ENCODE assay signal across 10 cellular contexts in genomic region chr1:94928293-94928939, GRCh38. TPM values are rescaled to one million over a fixed set of nuclear protein-coding genes. Genes with fewer than 3 reads are reported as not detected.
DNase-seq lines count a peak whose midpoint lies in the region; ATAC-seq and TF ChIP-seq lines count a peak whose summit lies in the region.
"Had no signal": no experiment of that assay in that cellular context is flagged by ENCODE, and none has a peak within 500 bp of the region (broad histone marks: within the 10 kb centered on the region; RNA-seq: fewer than 3 reads in every experiment).

No MANE protein-coding gene starts in this region.

- ATAC-seq in left ventricle myocardium superior (no peak), HG03469 (IDR thresholded peaks at IDR 0.05; ENCODE audit: unreplicated experiment) (no peak)

- peak overlapping the region; percentile 97 to 99 for H3K27ac ChIP-seq in right atrium auricular region

- peaks cover 0 to 51% of the 10 kb centered on the region in 2 donors for H3K4me1 ChIP-seq in right atrium auricular region

- H3K9me3 ChIP-seq in right atrium auricular region: no peaks in the 10 kb centered on the region

- H3K36me3 Mint-ChIP-seq in nephron progenitor cell (ENCODE audit: low read depth): peaks cover 30% of the 10 kb centered on the region

- DNase-seq in right atrium auricular region (ENCODE audit: low spot score) (no peak), left ventricle myocardium superior (no peak), epithelial cell of proximal tubule (ENCODE audit: low read depth) (no peak), nephron progenitor cell (no peak), NCI-H226 (no peak), islet precursor cell (no peak), GM03348 (ENCODE audit: low spot score) (no peak)
- DNase-seq: COR-L47, NCI-H748 treated with DMSO at 0.1 percent for 48 hours had no signal

- TF ChIP-seq CTCF in right atrium auricular region (IDR thresholded peaks at IDR 0.05) (no peak), epithelial cell of proximal tubule (conservative IDR thresholded peaks at IDR 0.05; ENCODE audit: low read depth, low read length) (no peak), nephron progenitor cell (IDR thresholded peaks at IDR 0.05) (no peak)

- peak overlapping the region; percentile 66 to 84 for H3K4me3 ChIP-seq in right atrium auricular region
- H3K4me3 ChIP-seq in epithelial cell of proximal tubule (ENCODE audit: low read depth, low read length): peak overlapping the region; percentile 85

- peaks cover 60% of the 10 kb centered on the region for H3K4me1 Mint-ChIP-seq in nephron progenitor cell

- H3K4me3 Mint-ChIP-seq in nephron progenitor cell: peak overlapping the region; percentile 91

- H3K27me3 Mint-ChIP-seq in nephron progenitor cell (ENCODE audit: low read depth, poor library complexity): peaks cover 15% of the 10 kb centered on the region

- intact Hi-C loops in left ventricle myocardium superior (cut with micrococcal nuclease): no loop called here

- no peaks in the 10 kb centered on the region for H3K36me3 ChIP-seq in right atrium auricular region

- H3K27ac Mint-ChIP-seq in nephron progenitor cell: peak overlapping the region; percentile 90

- H3K27me3 ChIP-seq in right atrium auricular region: no peaks in the 10 kb centered on the region

- H3K9me3 Mint-ChIP-seq in nephron progenitor cell: no peaks in the 10 kb centered on the region

RNA-seq across cellular contexts. Expression of gene CNN3, which starts 1.5 kb away (rescaled TPM):
- total RNA-seq in right atrium auricular region: 100 to 1,000 TPM in 1 of 2 donors, 10 to 100 TPM in 1; 82.2 to 124 TPM
- 51.8 TPM for total RNA-seq in left ventricle myocardium superior
- total RNA-seq in epithelial cell of proximal tubule: 196 and 284 TPM in 2 replicates
